In genomic region chr15:73273181-73274002, GRCh38 we compare ENCODE assay signal across 8 cellular contexts.
DNase-seq lines count a peak whose midpoint lies in the region; ATAC-seq, FAIRE-seq and TF ChIP-seq lines count a peak whose summit lies in the region.

No MANE protein-coding gene starts in this region.

- no peak for ATAC-seq in GM18861 (IDR thresholded peaks at IDR 0.05; ENCODE audit: unreplicated experiment)

- TF ChIP-seq CTCF in GM13977 (IDR thresholded peaks at IDR 0.05; ENCODE audit: extremely low read depth, insufficient read depth, missing control alignments) = peak; percentile 77

- peak overlapping the region; percentile 70 for H2AFZ ChIP-seq in ACC112 (ENCODE audit: low read length, unreplicated experiment)

- peak; percentile 42 for FAIRE-seq in TTC549 (lab: Jason Lieb, UNC)

- in situ Hi-C loops in GM13977 (cut with MboI; ENCODE audit: low pct_unique_long_range_greater_than_20kb, low sequenced_read_pairs, unreplicated experiment) = no loop called here

- H3K27me3 ChIP-seq in ACC112 (ENCODE audit: insufficient read depth, low read length) = no peaks in the 10 kb centered on the region

- no peaks in the 10 kb centered on the region for H3K79me2 ChIP-seq in ACC112 (ENCODE audit: control insufficient read depth, insufficient read depth, low read length, unreplicated experiment)

- no peak overlapping the region for H3K4me3 ChIP-seq in ACC112 (ENCODE audit: low read depth, low read length)

- DNase-seq in GM13977 (ENCODE audit: low spot score) (peak; percentile 56), NCI-H146 (lab: John Stamatoyannopoulos, UW) (peak; percentile 49), kidney tubule cell (ENCODE audit: low spot score) (peak; percentile 64)
- peak; percentile 20 for DNase-seq in central memory CD4-positive, alpha-beta T cell
- peak; percentile 24 to 41 for DNase-seq in stimulated activated CD4-positive, alpha-beta T cell treated with anti-CD3 and anti-CD28 coated beads, Interleukin-2, amount 100 ng/mL, for 48 hours

- H3K27ac ChIP-seq in ACC112 (ENCODE audit: low read depth, low read length) = no peak overlapping the region

- no peaks in the 10 kb centered on the region for H3K36me3 ChIP-seq in ACC112 (ENCODE audit: insufficient read depth, low read length)

- peaks cover 4% of the 10 kb centered on the region for H3K4me1 ChIP-seq in ACC112 (ENCODE audit: control insufficient read depth, insufficient read depth, low read length, unreplicated experiment)
